In the genomic region with DNA sequence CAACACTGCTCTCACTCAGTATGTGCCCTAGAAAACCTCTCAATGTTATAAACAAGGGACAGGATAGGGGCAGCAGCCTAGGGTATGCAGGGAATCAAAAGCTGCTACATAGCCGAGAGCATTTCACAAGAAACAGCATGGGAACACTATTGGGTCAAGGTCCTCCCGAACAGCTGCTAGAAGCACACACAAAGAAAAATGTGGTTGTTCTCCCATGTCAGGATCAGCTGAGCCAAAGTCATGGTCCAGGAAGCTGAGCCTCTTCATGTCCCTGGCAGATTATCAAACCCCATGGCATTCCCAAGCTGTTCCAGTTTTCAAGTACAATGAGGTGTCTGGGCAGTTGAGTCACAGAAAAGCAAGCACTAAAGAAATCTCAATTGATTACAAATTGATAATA, we compare ENCODE assay signal across 18 cellular contexts. TPM values are rescaled to one million over a fixed set of nuclear protein-coding genes. Genes with fewer than 3 reads are reported as not detected.
DNase-seq lines count a peak whose midpoint lies in the region; ATAC-seq and TF ChIP-seq lines count a peak whose summit lies in the region.
"Had no signal": no experiment of that assay in that cellular context is flagged by ENCODE, and none has a peak within 500 bp of the region (broad histone marks: within the 10 kb centered on the region; RNA-seq: fewer than 3 reads in every experiment).

No MANE protein-coding gene starts in this region.

- no peaks in the 10 kb centered on the region for H3K27me3 Mint-ChIP-seq in chondrocyte (ENCODE audit: low read depth)
- H3K27me3 Mint-ChIP-seq: activated CD4-positive, alpha-beta memory T cell treated with anti-CD3 and anti-CD28 coated beads for 36 hours; progenitor cell of endocrine pancreas had no signal

- H3K36me3 Mint-ChIP-seq in chondrocyte (ENCODE audit: low read depth) = peaks cover 13% of the 10 kb centered on the region

- peaks cover 13% of the 10 kb centered on the region for H3K4me1 ChIP-seq in GM23248 (ENCODE audit: insufficient read depth)
- no peaks in the 10 kb centered on the region for H3K4me1 ChIP-seq in left lung

- peak; percentile 45 for ATAC-seq in left lung

- H3K9ac ChIP-seq in GM23248 = no peak overlapping the region

- WGBS in GM23248 (ENCODE audit: low coverage in 1 of 2, low lambda C conversion rate in 2 of 2, missing lambda C conversion rate in 2 of 2), 2 experiments = 8 to 16% methylated on average over 2 of the region's 2 CpGs

- in situ Hi-C loops in GM23248 (cut with MboI) = no loop called here

- H3K4me1 Mint-ChIP-seq in chondrocyte (ENCODE audit: low read depth) = no peaks in the 10 kb centered on the region

- H3F3A ChIP-seq in GM23248 (ENCODE audit: insufficient read depth) = peaks cover 11% of the 10 kb centered on the region; the same call in 1 of the 2 replicates

- no peaks in the 10 kb centered on the region for H3K36me3 ChIP-seq in GM23248 (ENCODE audit: low read depth)
- peaks cover 0 to 53% of the 10 kb centered on the region in 2 donors for H3K36me3 ChIP-seq in left lung

- peak; percentile 76 for DNase-seq in GM23248
- DNase-seq in cerebellum (ENCODE audit: low spot score) = peak; percentile 57
- no peak for DNase-seq in left lung
- DNase-seq in substantia nigra (lab: John Stamatoyannopoulos, UW) = peak in 25 of 49 donors; percentile 0 to 65 (median 12)
- DNase-seq in Kasumi-1 (lab: John Stamatoyannopoulos, UW) = no peak
- DNase-seq in chondrocyte (ENCODE audit: low spot score) = no peak
- DNase-seq in NCI-H2171 (lab: John Stamatoyannopoulos, UW) = no peak
- DNase-seq: activated CD4-positive, alpha-beta memory T cell treated with anti-CD3 and anti-CD28 coated beads for 36 hours; activated gamma-delta T cell; COR-L47; stimulated activated CD4-positive, alpha-beta T cell treated with anti-CD3 and anti-CD28 coated beads, Interleukin-4, amount 100 ng/mL, for 24 hours; stimulated activated naive CD4-positive, alpha-beta T cell had no signal

- no peak overlapping the region for H2AFZ ChIP-seq in GM23248

- H3K27me3 ChIP-seq in GM23248 (replicated peaks; ENCODE audit: insufficient read depth) (no peaks in the 10 kb centered on the region), left lung (no peaks in the 10 kb centered on the region)
- H3K27me3 ChIP-seq: heart right ventricle had no signal

- no peaks in the 10 kb centered on the region for H4K20me1 ChIP-seq in GM23248 (ENCODE audit: insufficient read depth)

- no peaks in the 10 kb centered on the region for H3K79me2 ChIP-seq in GM23248 (ENCODE audit: insufficient read depth)

- no peak overlapping the region for H3K4me2 ChIP-seq in GM23248 (ENCODE audit: unreplicated experiment)

- TF ChIP-seq CTCF in left lung (IDR thresholded peaks at IDR 0.05) = no peak
- TF ChIP-seq CTCF in chondrocyte (IDR thresholded peaks at IDR 0.05) = no peak

- intact Hi-C loops in left lung (cut with DNase I) = no loop called here

- H3K4me3 Mint-ChIP-seq in chondrocyte (ENCODE audit: unreplicated experiment) = no peak overlapping the region
- H3K4me3 Mint-ChIP-seq: activated CD4-positive, alpha-beta memory T cell treated with anti-CD3 and anti-CD28 coated beads for 36 hours had no signal

- peaks cover 4% of the 10 kb centered on the region for H3K9me3 Mint-ChIP-seq in chondrocyte (ENCODE audit: low read depth)
- H3K9me3 Mint-ChIP-seq: activated CD4-positive, alpha-beta memory T cell treated with anti-CD3 and anti-CD28 coated beads for 36 hours had no signal

- H3K27ac Mint-ChIP-seq in chondrocyte (ENCODE audit: unreplicated experiment) = no peak overlapping the region
- H3K27ac Mint-ChIP-seq: activated CD4-positive, alpha-beta memory T cell treated with anti-CD3 and anti-CD28 coated beads for 36 hours had no signal

- H3K9me2 ChIP-seq in GM23248 (ENCODE audit: insufficient read depth) = no peaks in the 10 kb centered on the region

- no peak overlapping the region for H3K4me3 ChIP-seq in GM23248
- H3K4me3 ChIP-seq in left lung = no peak overlapping the region
- H3K4me3 ChIP-seq: coronary artery, heart right ventricle had no signal

- no peaks in the 10 kb centered on the region for H3K9me3 ChIP-seq in GM23248 (ENCODE audit: low read depth)
- no peaks in the 10 kb centered on the region for H3K9me3 ChIP-seq in left lung

- peak overlapping the region; percentile 6; the same call in 1 of the 2 replicates for H3K27ac ChIP-seq in GM23248
- no peak overlapping the region for H3K27ac ChIP-seq in left lung
- H3K27ac ChIP-seq in substantia nigra (ENCODE audit: low read depth, low read length, poor library complexity, severe bottlenecking) = peak overlapping the region; percentile 22
- H3K27ac ChIP-seq: coronary artery, heart right ventricle had no signal

RNA-seq across cellular contexts. Expression of gene GDPD4, which starts 21.0 kb away (rescaled TPM):
- not detected in 2 replicates for total RNA-seq in GM23248 (2014; rRNA removed; shearing (Covaris generic))
- not detected in 2 replicates for polyA plus RNA-seq in GM23248 (2016; fragmentation: Nextera tagmentation; extraction: Ambion mirVana)
- total RNA-seq in cerebellum (not detected), left lung (not detected), chondrocyte (not detected in 3 replicates)
- total RNA-seq: activated CD4-positive, alpha-beta memory T cell treated with anti-CD3 and anti-CD28 coated beads for 36 hours; heart right ventricle; mesenteric fat pad; NCI-H460; progenitor cell of endocrine pancreas; T-helper 2 cell treated with Interferon-gamma antibody and Interleukin-4, amounts not matched to agents 100 ng/mL and 5 ng/mL, for 36 hours had no signal
- polyA plus RNA-seq: heart right ventricle had no signal

Comparison
In these comparisons a context has a peak if more than half of its experiments do, and no peak if none do; other contexts are left out.
1. DNase-seq: peak in GM23248 (single experiment), cerebellum (single experiment) and substantia nigra (25 of 49); none in left lung (0 of 2), Kasumi-1 (0 of 2), chondrocyte (single experiment) and NCI-H2171 (single experiment).
2. H3K27ac ChIP-seq: peak in GM23248 (single experiment) and substantia nigra (single experiment); none in left lung (0 of 2).